In genomic region chr3:52176951-52177700, GRCh38 we compare ENCODE assay signal across 16 cellular contexts. TPM values are rescaled to one million over a fixed set of nuclear protein-coding genes. Genes with fewer than 3 reads are reported as not detected.
DNase-seq lines count a peak whose midpoint lies in the region; ATAC-seq and TF ChIP-seq lines count a peak whose summit lies in the region.
"Had no signal": no experiment of that assay in that cellular context is flagged by ENCODE, and none has a peak within 500 bp of the region (broad histone marks: within the 10 kb centered on the region; RNA-seq: fewer than 3 reads in every experiment).

No MANE protein-coding gene starts in this region.

- intact Hi-C loops in psoas muscle (cut with DNase I), result no loop called here

- H3K9me3 ChIP-seq in hepatocyte (ENCODE audit: low read depth), result no peaks in the 10 kb centered on the region
- no peaks in the 10 kb centered on the region for H3K9me3 ChIP-seq in psoas muscle
- H3K9me3 ChIP-seq: esophagus squamous epithelium, HAP-1, tibial artery had no signal

- DNase-seq in DMS53 treated with DMSO at 0.1 percent for 48 hours (lab: John Stamatoyannopoulos, UW; ENCODE audit: unreplicated experiment) (peak; percentile 19), RWPE1 (ENCODE audit: low spot score) (no peak), hepatocyte (ENCODE audit: low spot score) (no peak), psoas muscle (peak; percentile 17 to 32), NCI-H510A treated with DMSO at 0.1 percent for 48 hours (lab: John Stamatoyannopoulos, UW) (no peak), midbrain (lab: John Stamatoyannopoulos, UW) (no peak), NCI-H2196 treated with DMSO at 0.1 percent for 48 hours (lab: John Stamatoyannopoulos, UW; ENCODE audit: unreplicated experiment) (no peak)
- DNase-seq: activated gamma-delta T cell treated with Interleukin-2 at 50 U/mL for 16 hours, esophagus squamous epithelium, Right ventricle myocardium superior, small intestine, tibial artery had no signal

- no peak overlapping the region for H2AFZ ChIP-seq in hepatocyte

- H3K27ac ChIP-seq in RWPE1 (peak overlapping the region; percentile 6; the same call in 1 of the 2 replicates), hepatocyte (peak overlapping the region; percentile 53), psoas muscle (no peak overlapping the region)
- H3K27ac ChIP-seq: esophagus squamous epithelium, tibial artery had no signal

- H3K36me3 ChIP-seq in hepatocyte (replicated peaks; ENCODE audit: insufficient read depth, low read depth) (no peaks in the 10 kb centered on the region), psoas muscle (ENCODE audit: insufficient read depth in 1 of 2, low read depth in 1 of 2) (no peaks in the 10 kb centered on the region)
- H3K36me3 ChIP-seq: esophagus squamous epithelium, HAP-1, tibial artery had no signal

- WGBS in hepatocyte (ENCODE audit: low lambda C conversion rate, missing lambda C conversion rate), result 68% methylated on average over 15 of the region's 15 CpGs
- 78 to 81% (median 81%) methylated on average over 15 of the region's 15 CpGs for WGBS in psoas muscle, 3 donors

- no peaks in the 10 kb centered on the region for H3K9me2 ChIP-seq in hepatocyte (replicated peaks; ENCODE audit: insufficient read depth)

- TF ChIP-seq CTCF in RWPE1 (conservative IDR thresholded peaks at IDR 0.05; ENCODE audit: low read depth) (no peak), hepatocyte (IDR thresholded peaks at IDR 0.05; ENCODE audit: poor library complexity) (no peak), psoas muscle (IDR thresholded peaks at IDR 0.05) (no peak)

- no peak for ATAC-seq in psoas muscle
- ATAC-seq in HG02610 (IDR thresholded peaks at IDR 0.05; ENCODE audit: unreplicated experiment), result no peak

- POLR2A ChIA-PET in RWPE1 (lab: Yijun Ruan, JAX; ENCODE audit: low non-redundant PET), result no interaction called here

- no peaks in the 10 kb centered on the region for H3K79me2 ChIP-seq in hepatocyte

- CTCF ChIA-PET in RWPE1 (lab: Yijun Ruan, JAX), result interaction anchor here (0.5 kb wide), 1 partner anchor 141 kb away, joined by 4 read pairs; no protein-coding TSS in a partner anchor

- no peaks in the 10 kb centered on the region for H3K4me1 ChIP-seq in hepatocyte (ENCODE audit: insufficient read depth)
- no peaks in the 10 kb centered on the region for H3K4me1 ChIP-seq in psoas muscle
- H3K4me1 ChIP-seq: HAP-1 had no signal

- H3K4me2 ChIP-seq in hepatocyte, result no peak overlapping the region

- no peak overlapping the region for H3K4me3 ChIP-seq in hepatocyte
- no peak overlapping the region for H3K4me3 ChIP-seq in psoas muscle
- H3K4me3 ChIP-seq: esophagus squamous epithelium, HAP-1, tibial artery had no signal

- no peaks in the 10 kb centered on the region for H4K20me1 ChIP-seq in hepatocyte (ENCODE audit: insufficient read depth, poor library complexity, severe bottlenecking)

- H3K27me3 ChIP-seq in hepatocyte, result no peaks in the 10 kb centered on the region
- no peaks in the 10 kb centered on the region for H3K27me3 ChIP-seq in psoas muscle (ENCODE audit: insufficient read depth in 3 of 3, low read length in 2 of 3)
- H3K27me3 ChIP-seq: esophagus squamous epithelium, tibial artery had no signal

RNA-seq across cellular contexts. Expression of gene ALAS1, which starts 20.8 kb away (rescaled TPM):
- total RNA-seq in hepatocyte (81.8 and 85.3 TPM in 2 replicates), psoas muscle (10 to 100 TPM; 50.1 to 89.4 (median 68.1) TPM)
- polyA plus RNA-seq in hepatocyte (90.1 and 91.2 TPM in 2 replicates), psoas muscle (100 to 1,000 TPM in 2 of 3 donors, 10 to 100 TPM in 1; 75.2 to 138 (median 121) TPM)

RNA-seq across cellular contexts. Expression of gene POC1A, which starts 22.9 kb away (rescaled TPM):
- total RNA-seq in hepatocyte (2.6 TPM in 2 replicates), psoas muscle (1 to 10 TPM; 1.1 to 3.2 (median 1.6) TPM)
- polyA plus RNA-seq in hepatocyte (3.7 and 5.7 TPM in 2 replicates), psoas muscle (1 to 10 TPM in 2 of 3 donors, under 1 TPM in 1; 0.87 to 2.9 (median 2.1) TPM)

RNA-seq across cellular contexts. Expression of gene TLR9, which starts 48.3 kb away (rescaled TPM):
- total RNA-seq in hepatocyte (not detected in 2 replicates), psoas muscle (under 1 TPM in 3 of 4 donors, not detected in 1; 0.34 to 0.55 (median 0.41) TPM)
- polyA plus RNA-seq in hepatocyte (not detected in 2 replicates), psoas muscle (under 1 TPM; 0.04 to 0.14 (median 0.08) TPM)
- total RNA-seq: dermis microvascular lymphatic vessel endothelial cell, esophagus squamous epithelium, neural crest cell had no signal

Comparison
In these comparisons a context has a peak if more than half of its experiments do, and no peak if none do; other contexts are left out.
1. DNase-seq: peak in DMS53 treated with DMSO at 0.1 percent for 48 hours (single experiment) and psoas muscle (2 of 2); none in RWPE1 (single experiment), hepatocyte (single experiment), NCI-H510A treated with DMSO at 0.1 percent for 48 hours (single experiment), midbrain (single experiment) and NCI-H2196 treated with DMSO at 0.1 percent for 48 hours (single experiment).